Comparison of ENCODE assay signal across 12 cellular contexts in the genomic region with DNA sequence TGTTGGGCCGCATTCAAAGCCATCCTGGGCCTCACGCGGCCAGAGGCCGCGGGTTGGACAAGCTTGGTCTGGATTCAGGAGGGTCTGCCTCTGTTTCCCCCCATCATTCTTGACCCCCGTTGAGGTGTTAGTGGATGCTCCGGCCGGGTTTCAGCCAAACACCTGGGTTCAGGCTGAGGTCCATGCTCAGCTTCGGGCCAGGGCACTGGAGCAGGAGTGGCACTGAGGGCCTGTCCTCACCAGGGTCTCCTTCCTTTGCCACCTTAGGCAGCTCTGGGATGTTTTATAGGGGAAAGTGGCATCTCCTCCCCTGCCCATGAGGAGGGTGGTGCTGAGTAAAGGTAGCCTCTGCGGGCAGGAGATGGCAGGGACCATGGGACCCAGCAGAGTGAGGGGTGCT.
DNase-seq lines count a peak whose midpoint lies in the region; ATAC-seq and TF ChIP-seq lines count a peak whose summit lies in the region.
"Had no signal": no experiment of that assay in that cellular context is flagged by ENCODE, and none has a peak within 500 bp of the region (broad histone marks: within the 10 kb centered on the region; RNA-seq: fewer than 3 reads in every experiment).

No MANE protein-coding gene starts in this region.

- no peak overlapping the region for H2BK5ac ChIP-seq in mesenchymal stem cell (ENCODE audit: low read depth, low read length, poor library complexity, severe bottlenecking)

- no peak overlapping the region for H3K18ac ChIP-seq in mesenchymal stem cell (ENCODE audit: low read depth in 1 of 2, low read length in 2 of 2)

- no peak overlapping the region for H3K23ac ChIP-seq in mesenchymal stem cell (ENCODE audit: low read length in 2 of 2)

- peak overlapping the region; percentile 47 for H2AK5ac ChIP-seq in mesenchymal stem cell (ENCODE audit: low read length, severe bottlenecking)

- H3K79me1 ChIP-seq in mesenchymal stem cell (replicated peaks; ENCODE audit: low read length, poor library complexity, severe bottlenecking) = no peaks in the 10 kb centered on the region

- TF ChIP-seq CTCF in heart right ventricle (IDR thresholded peaks at IDR 0.05) (no peak), upper lobe of right lung (IDR thresholded peaks at IDR 0.05) (no peak), GM13976 (IDR thresholded peaks at IDR 0.05; ENCODE audit: borderline replicate concordance, control extremely low read depth, extremely low read depth, insufficient read depth, missing control alignments) (no peak), MM.1S (IDR thresholded peaks at IDR 0.05; ENCODE audit: low read length) (no peak)

- H3K4ac ChIP-seq in mesenchymal stem cell (ENCODE audit: low read depth in 1 of 2, low read length in 2 of 2) = no peak overlapping the region

- H3K27me3 ChIP-seq in heart right ventricle (peaks cover 0 to 8% (median 0%) of the 10 kb centered on the region in 7 donors), mesenchymal stem cell (ENCODE audit: control insufficient read depth in 1 of 2, insufficient read depth in 1 of 2, low read length in 2 of 2) (peaks cover 13 to 31% of the 10 kb centered on the region in 2 experiments), upper lobe of right lung (no peaks in the 10 kb centered on the region), MM.1S (replicated peaks; ENCODE audit: insufficient read depth, low read length) (no peaks in the 10 kb centered on the region)

- H3K9me3 ChIP-seq in heart right ventricle (no peaks in the 10 kb centered on the region), mesenchymal stem cell (ENCODE audit: control insufficient read depth, low read length) (no peaks in the 10 kb centered on the region), upper lobe of right lung (no peaks in the 10 kb centered on the region), MM.1S (replicated peaks; ENCODE audit: insufficient read depth, low read length) (no peaks in the 10 kb centered on the region)

- H3K36me3 Mint-ChIP-seq in activated T-helper 2 cell treated with anti-CD3 and anti-CD28 coated beads, Interferon-gamma antibody, Interleukin-2, Interleukin-4, amounts not matched to agents 10 μg/mL and 5 μg/mL and 100 μg/mL, durations not matched to agents 14 hours and 24 hours and 36 hours (ENCODE audit: low read depth) = no peaks in the 10 kb centered on the region

- no peaks in the 10 kb centered on the region for H3K79me2 ChIP-seq in MM.1S (ENCODE audit: low read length)

- H3K4me3 Mint-ChIP-seq in activated T-helper 2 cell treated with anti-CD3 and anti-CD28 coated beads, Interferon-gamma antibody, Interleukin-2, Interleukin-4, amounts not matched to agents 10 μg/mL and 5 μg/mL and 100 μg/mL, durations not matched to agents 14 hours and 24 hours and 36 hours (ENCODE audit: low read depth) = peak overlapping the region; percentile 17

- peaks cover 5% of the 10 kb centered on the region for H3K4me1 Mint-ChIP-seq in activated T-helper 2 cell treated with anti-CD3 and anti-CD28 coated beads, Interferon-gamma antibody, Interleukin-2, Interleukin-4, amounts not matched to agents 10 μg/mL and 5 μg/mL and 100 μg/mL, durations not matched to agents 14 hours and 24 hours and 36 hours (ENCODE audit: low read depth)

- 0 out of 2 replicates have a peak, but pooled peaks cover 4% of the 10 kb centered on the region for H3F3A ChIP-seq in MM.1S (ENCODE audit: insufficient read depth, low read length)

- no peak for ATAC-seq in heart right ventricle
- no peak for ATAC-seq in Right ventricle myocardium inferior
- ATAC-seq in upper lobe of right lung = no peak

- H4K20me1 ChIP-seq in MM.1S (ENCODE audit: insufficient read depth, low read length) = no peaks in the 10 kb centered on the region

- H3K36me3 ChIP-seq in heart right ventricle (no peaks in the 10 kb centered on the region), mesenchymal stem cell (ENCODE audit: control insufficient read depth in 1 of 2, insufficient read depth in 2 of 2, low read depth in 1 of 2, low read length in 2 of 2) (no peaks in the 10 kb centered on the region), upper lobe of right lung (no peaks in the 10 kb centered on the region), MM.1S (replicated peaks; ENCODE audit: insufficient read depth, low read length) (no peaks in the 10 kb centered on the region)

- DNase-seq in heart right ventricle (no peak), Right ventricle myocardium inferior (ENCODE audit: missing footprints) (no peak), mesenchymal stem cell (no peak), upper lobe of right lung (no peak), NCI-H2107 treated with DMSO at 0.1 percent for 48 hours (lab: John Stamatoyannopoulos, UW; ENCODE audit: unreplicated experiment) (no peak), GM13976 (ENCODE audit: low spot score) (no peak), MM.1S (no peak)
- no peak for DNase-seq in activated T-helper 2 cell treated with anti-CD3 and anti-CD28 coated beads, Interferon-gamma antibody, Interleukin-2, Interleukin-4, amounts not matched to agents 10 μg/mL and 5 μg/mL and 100 μg/mL, durations not matched to agents 14 hours and 24 hours and 36 hours (ENCODE audit: low spot score)
- DNase-seq: NCI-H1417 treated with DMSO at 0.1 percent for 48 hours had no signal

- H3K4me1 ChIP-seq in heart right ventricle (peaks cover 0 to 33% (median 22%) of the 10 kb centered on the region in 9 donors), mesenchymal stem cell (ENCODE audit: control insufficient read depth, insufficient read depth, low read depth, low read length) (peaks cover 33% of the 10 kb centered on the region), upper lobe of right lung (peaks cover 10% of the 10 kb centered on the region), MM.1S (ENCODE audit: low read length) (peaks cover 3% of the 10 kb centered on the region; the same call in 1 of the 2 replicates)

- H3K4me2 ChIP-seq in mesenchymal stem cell (ENCODE audit: low read length, poor library complexity, severe bottlenecking) = peak overlapping the region; percentile 59
- no peak overlapping the region for H3K4me2 ChIP-seq in MM.1S (ENCODE audit: low read depth, low read length)

- in situ Hi-C loops in GM13976 (cut with MboI; ENCODE audit: low sequenced_read_pairs, unreplicated experiment) = no loop called here

- H3K4me3 ChIP-seq in heart right ventricle = peak overlapping the region in 6 of 10 donors; percentile 40 to 68 (median 60)
- peak overlapping the region in 1 of 2 experiments; percentile 80 for H3K4me3 ChIP-seq in mesenchymal stem cell (ENCODE audit: insufficient read depth in 1 of 2, low read depth in 1 of 2, low read length in 2 of 2)
- peak overlapping the region; percentile 58 for H3K4me3 ChIP-seq in upper lobe of right lung
- no peak overlapping the region for H3K4me3 ChIP-seq in MM.1S (ENCODE audit: low read length)
- H3K4me3 ChIP-seq: GM12878 had no signal

- no peak overlapping the region for H2BK15ac ChIP-seq in mesenchymal stem cell (ENCODE audit: low read depth, poor library complexity, severe bottlenecking)

- H4K91ac ChIP-seq in mesenchymal stem cell (ENCODE audit: low read length) = no peak overlapping the region

- H3K14ac ChIP-seq in mesenchymal stem cell (ENCODE audit: low read length in 2 of 2) = no peak overlapping the region

- no peak overlapping the region for H3K27ac Mint-ChIP-seq in activated T-helper 2 cell treated with anti-CD3 and anti-CD28 coated beads, Interferon-gamma antibody, Interleukin-2, Interleukin-4, amounts not matched to agents 10 μg/mL and 5 μg/mL and 100 μg/mL, durations not matched to agents 14 hours and 24 hours and 36 hours
- H3K27ac Mint-ChIP-seq: activated CD4-positive, alpha-beta memory T cell treated with anti-CD3 and anti-CD28 coated beads, Interleukin-2, amount 10 ng/mL, durations not matched to agents 7 days and 5 days had no signal

- 95% methylated on average over 10 of the region's 10 CpGs for WGBS in heart right ventricle, 2 donors
- 97% methylated on average over 9 of the region's 10 CpGs for WGBS in mesenchymal stem cell

- H3K27ac ChIP-seq in heart right ventricle (peak overlapping the region in 4 of 10 donors; percentile 30 to 68 (median 49)), mesenchymal stem cell (ENCODE audit: low read length, poor library complexity, severe bottlenecking) (no peak overlapping the region), upper lobe of right lung (no peak overlapping the region), MM.1S (ENCODE audit: low read length) (no peak overlapping the region)

- intact Hi-C loops in heart right ventricle (cut with DNase I) (loop anchor here in 4 of 10 donors (10.0 kb wide), 4 partner anchors 73 to 163 kb away; a partner anchor contains a TSS), Right ventricle myocardium inferior (cut with DNase I) (no loop called here), upper lobe of right lung (cut with DNase I) (no loop called here)
- intact Hi-C loops in activated T-helper 2 cell treated with anti-CD3 and anti-CD28 coated beads, Interferon-gamma antibody, Interleukin-2, Interleukin-4, amounts not matched to agents 10 μg/mL and 5 μg/mL and 100 μg/mL, durations not matched to agents 14 hours and 24 hours and 36 hours (cut with micrococcal nuclease) = loop anchor here (5.0 kb wide), 1 partner anchor 75 kb away; a partner anchor contains a TSS

- no peak overlapping the region for H2BK120ac ChIP-seq in mesenchymal stem cell (ENCODE audit: low read depth, low read length)

- H2AFZ ChIP-seq in mesenchymal stem cell (ENCODE audit: low read depth, low read length) (peak overlapping the region; percentile 36), MM.1S (ENCODE audit: low read length) (no peak overlapping the region; the same call in 1 of the 2 replicates)

- peak overlapping the region in 1 of 2 experiments; percentile 75 for H2BK12ac ChIP-seq in mesenchymal stem cell (ENCODE audit: low read length in 2 of 2)

- H3K9me2 ChIP-seq in MM.1S (replicated peaks; ENCODE audit: insufficient read depth, low read length) = no peaks in the 10 kb centered on the region

- peaks cover 44% of the 10 kb centered on the region for H3K27me3 Mint-ChIP-seq in activated T-helper 2 cell treated with anti-CD3 and anti-CD28 coated beads, Interferon-gamma antibody, Interleukin-2, Interleukin-4, amounts not matched to agents 10 μg/mL and 5 μg/mL and 100 μg/mL, durations not matched to agents 14 hours and 24 hours and 36 hours (ENCODE audit: low read depth)

- H3K9ac ChIP-seq in mesenchymal stem cell (ENCODE audit: low read length) = peak overlapping the region; percentile 81
- no peak overlapping the region for H3K9ac ChIP-seq in MM.1S (ENCODE audit: low read length)

- H3K9me3 Mint-ChIP-seq in activated T-helper 2 cell treated with anti-CD3 and anti-CD28 coated beads, Interferon-gamma antibody, Interleukin-2, Interleukin-4, amounts not matched to agents 10 μg/mL and 5 μg/mL and 100 μg/mL, durations not matched to agents 14 hours and 24 hours and 36 hours = no peaks in the 10 kb centered on the region
- H3K9me3 Mint-ChIP-seq: activated CD4-positive, alpha-beta memory T cell treated with anti-CD3 and anti-CD28 coated beads, Interleukin-2, amount 10 ng/mL, durations not matched to agents 7 days and 5 days; nephron had no signal

- no peak overlapping the region for H4K8ac ChIP-seq in mesenchymal stem cell (ENCODE audit: low read length)
